Comparison of ENCODE assay signal across 9 cellular contexts in the genomic region with DNA sequence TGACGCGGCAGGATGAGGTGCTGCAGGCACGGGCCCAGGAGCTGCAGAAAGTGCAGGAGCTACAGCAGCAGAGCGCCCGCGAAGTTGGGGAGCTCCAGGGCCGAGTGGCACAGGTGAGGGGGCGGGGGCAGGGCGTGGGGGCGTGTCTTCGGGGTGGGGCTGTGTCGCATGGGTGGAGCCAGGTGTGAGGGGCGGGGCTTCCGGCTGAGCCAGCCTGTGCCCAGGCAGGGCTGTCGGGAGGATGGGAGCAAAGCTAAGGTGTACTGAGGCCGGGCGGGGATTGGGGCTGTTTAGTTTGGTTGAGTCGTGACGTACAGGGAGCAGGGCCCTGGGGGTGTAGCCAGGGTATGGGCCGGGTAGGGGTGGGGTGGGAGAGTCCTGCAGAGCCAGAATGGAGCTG.
DNase-seq lines count a peak whose midpoint lies in the region; ATAC-seq lines count a peak whose summit lies in the region.
"Had no signal": no experiment of that assay in that cellular context is flagged by ENCODE, and none has a peak within 500 bp of the region (broad histone marks: within the 10 kb centered on the region; RNA-seq: fewer than 3 reads in every experiment).

No MANE protein-coding gene starts in this region.

- no peak overlapping the region for H3K4me3 Mint-ChIP-seq in activated CD4-positive, alpha-beta memory T cell treated with anti-CD3 and anti-CD28 coated beads, Interleukin-2, amount 10 ng/mL, durations not matched to agents 7 days and 5 days

- H3K36me3 Mint-ChIP-seq in activated CD4-positive, alpha-beta memory T cell treated with anti-CD3 and anti-CD28 coated beads, Interleukin-2, amount 10 ng/mL, durations not matched to agents 7 days and 5 days (ENCODE audit: low read depth) = no peaks in the 10 kb centered on the region

- no peaks in the 10 kb centered on the region for H3K9me3 Mint-ChIP-seq in activated CD4-positive, alpha-beta memory T cell treated with anti-CD3 and anti-CD28 coated beads, Interleukin-2, amount 10 ng/mL, durations not matched to agents 7 days and 5 days

- POLR2A ChIA-PET in activated CD4-positive, alpha-beta memory T cell treated with anti-CD3 and anti-CD28 coated beads, Interleukin-2, amount 10 ng/mL, durations not matched to agents 7 days and 5 days (lab: Charles Lee) = no interaction called here

- no peak for ATAC-seq in activated CD4-positive, CD25-positive, alpha-beta regulatory T cell treated with anti-CD3 and anti-CD28 coated beads, Interleukin-2, amount 50 U/mL, for 24 hours
- ATAC-seq in left lobe of liver = peak; percentile 48
- ATAC-seq in stimulated activated naive CD8-positive, alpha-beta T cell treated with anti-CD3 and anti-CD28 coated beads, Interleukin-15, Interleukin-2, amounts not matched to agents 100 U/mL and 50 U/mL, for 24 hours = peak; percentile 8
- ATAC-seq in GM21528 (IDR thresholded peaks at IDR 0.05; ENCODE audit: low FRiP score, unreplicated experiment) = no peak
- no peak for ATAC-seq in HG03439 (IDR thresholded peaks at IDR 0.05; ENCODE audit: unreplicated experiment)

- DNase-seq in activated CD4-positive, CD25-positive, alpha-beta regulatory T cell treated with anti-CD3 and anti-CD28 coated beads, Interleukin-2, amount 50 U/mL, for 72 hours = peak; percentile 43
- peak; percentile 18 for DNase-seq in activated CD4-positive, alpha-beta memory T cell treated with anti-CD3 and anti-CD28 coated beads, Interleukin-2, amount 10 ng/mL, durations not matched to agents 7 days and 5 days
- DNase-seq in left lobe of liver (ENCODE audit: low spot score) (no peak), UCSD-AML1 (lab: John Stamatoyannopoulos, UW; ENCODE audit: unreplicated experiment) (no peak)
- peak; percentile 48 for DNase-seq in stimulated activated naive CD8-positive, alpha-beta T cell treated with anti-CD3 and anti-CD28 coated beads, Interleukin-15, Interleukin-2, amounts not matched to agents 100 U/mL and 50 U/mL, for 24 hours
- DNase-seq: cortex of kidney had no signal

- no peaks in the 10 kb centered on the region for H3K27me3 Mint-ChIP-seq in activated CD4-positive, alpha-beta memory T cell treated with anti-CD3 and anti-CD28 coated beads, Interleukin-2, amount 10 ng/mL, durations not matched to agents 7 days and 5 days

- CTCF ChIA-PET in activated CD4-positive, alpha-beta memory T cell treated with anti-CD3 and anti-CD28 coated beads, Interleukin-2, amount 10 ng/mL, durations not matched to agents 7 days and 5 days (lab: Charles Lee) = interaction anchor here (1.1 kb wide), 1 partner anchor 13 kb away, joined by 3 read pairs; no protein-coding TSS in a partner anchor

- no peaks in the 10 kb centered on the region for H3K4me1 Mint-ChIP-seq in activated CD4-positive, alpha-beta memory T cell treated with anti-CD3 and anti-CD28 coated beads, Interleukin-2, amount 10 ng/mL, durations not matched to agents 7 days and 5 days

- H3K27ac Mint-ChIP-seq in activated CD4-positive, alpha-beta memory T cell treated with anti-CD3 and anti-CD28 coated beads, Interleukin-2, amount 10 ng/mL, durations not matched to agents 7 days and 5 days = no peak overlapping the region

Comparison
In these comparisons a context has a peak if more than half of its experiments do, and no peak if none do; other contexts are left out.
1. DNase-seq: peak in activated CD4-positive, CD25-positive, alpha-beta regulatory T cell treated with anti-CD3 and anti-CD28 coated beads, Interleukin-2, amount 50 U/mL, for 72 hours (single experiment), activated CD4-positive, alpha-beta memory T cell treated with anti-CD3 and anti-CD28 coated beads, Interleukin-2, amount 10 ng/mL, durations not matched to agents 7 days and 5 days (single experiment) and stimulated activated naive CD8-positive, alpha-beta T cell treated with anti-CD3 and anti-CD28 coated beads, Interleukin-15, Interleukin-2, amounts not matched to agents 100 U/mL and 50 U/mL, for 24 hours (single experiment); none in left lobe of liver (single experiment) and UCSD-AML1 (single experiment).
2. ATAC-seq: peak in left lobe of liver (single experiment) and stimulated activated naive CD8-positive, alpha-beta T cell treated with anti-CD3 and anti-CD28 coated beads, Interleukin-15, Interleukin-2, amounts not matched to agents 100 U/mL and 50 U/mL, for 24 hours (single experiment); none in activated CD4-positive, CD25-positive, alpha-beta regulatory T cell treated with anti-CD3 and anti-CD28 coated beads, Interleukin-2, amount 50 U/mL, for 24 hours (0 of 2), GM21528 (single experiment) and HG03439 (single experiment).